In the genomic region with DNA sequence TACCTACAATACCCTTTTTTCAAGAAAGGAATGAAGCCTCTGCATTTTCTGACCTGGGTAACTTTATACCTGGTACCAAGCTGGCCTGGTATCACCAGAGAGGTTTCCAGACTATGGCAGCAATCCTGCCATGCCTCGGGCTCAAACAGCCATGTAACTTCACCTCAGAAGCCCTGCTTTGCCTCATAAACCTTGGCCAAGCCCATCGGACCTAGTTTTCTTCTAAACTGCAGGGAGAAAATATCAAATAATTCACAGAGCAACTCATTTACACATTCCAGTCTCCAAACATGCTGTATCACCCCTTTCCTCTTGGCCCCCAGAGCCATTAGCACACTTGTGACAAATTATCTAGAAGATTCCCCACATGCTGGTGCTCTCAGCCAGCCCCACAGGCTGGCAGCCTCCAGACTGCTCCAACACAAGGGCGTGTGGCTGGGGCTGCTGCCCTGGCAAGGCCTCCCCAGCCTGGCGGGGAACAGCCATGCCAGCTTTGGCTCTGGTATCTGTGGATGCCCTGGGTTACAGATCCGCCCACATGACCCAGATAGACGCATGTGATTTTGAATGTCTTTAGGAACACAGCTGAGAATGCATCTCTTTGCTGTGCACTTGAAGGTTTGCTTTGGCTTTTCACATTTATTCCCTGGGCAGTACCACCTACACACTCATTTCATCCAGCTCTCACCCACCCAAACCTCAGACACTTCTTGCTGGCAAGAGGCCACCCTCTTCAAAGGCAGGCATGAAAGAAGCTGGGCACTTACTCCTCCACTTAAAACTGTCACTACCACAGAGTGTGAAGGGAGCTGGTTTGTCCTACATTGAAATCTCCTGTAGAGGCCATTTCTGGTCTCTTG, we compare ENCODE assay signal across 12 cellular contexts.
DNase-seq lines count a peak whose midpoint lies in the region; ATAC-seq and TF ChIP-seq lines count a peak whose summit lies in the region.
"Had no signal": no experiment of that assay in that cellular context is flagged by ENCODE, and none has a peak within 500 bp of the region (broad histone marks: within the 10 kb centered on the region; RNA-seq: fewer than 3 reads in every experiment).

No MANE protein-coding gene starts in this region.

- POLR2A ChIA-PET in activated CD8-positive, alpha-beta T cell treated with anti-CD3 and anti-CD28 coated beads, Interleukin-2, amount 10 ng/mL, durations not matched to agents 7 days and 5 days (lab: Charles Lee): no interaction called here

- H3K4me1 ChIP-seq in DOHH2 (ENCODE audit: control insufficient read depth, low read length) (peaks cover 43% of the 10 kb centered on the region), sigmoid colon (peaks cover 0 to 13% (median 13%) of the 10 kb centered on the region in 4 donors)

- intact Hi-C loops in sigmoid colon (cut with DNase I): no loop called here

- H3K79me2 ChIP-seq in DOHH2 (ENCODE audit: control insufficient read depth, low read length): no peaks in the 10 kb centered on the region

- no peaks in the 10 kb centered on the region for H3K36me3 Mint-ChIP-seq in activated CD8-positive, alpha-beta T cell treated with anti-CD3 and anti-CD28 coated beads, Interleukin-2, amount 10 ng/mL, durations not matched to agents 7 days and 5 days (ENCODE audit: low read depth)
- H3K36me3 Mint-ChIP-seq in immature natural killer cell: peaks cover 4 to 8% (median 4%) of the 10 kb centered on the region in 3 donors
- H3K36me3 Mint-ChIP-seq: CD8-positive, alpha-beta T cell had no signal

- peaks cover 21% of the 10 kb centered on the region for H3F3A ChIP-seq in DOHH2 (ENCODE audit: control insufficient read depth, insufficient read depth)

- no peaks in the 10 kb centered on the region for H3K9me2 ChIP-seq in DOHH2 (replicated peaks; ENCODE audit: control insufficient read depth, low read length)

- TF ChIP-seq EP300 in sigmoid colon (IDR thresholded peaks at IDR 0.05): no peak

- no peaks in the 10 kb centered on the region for H3K27me3 Mint-ChIP-seq in activated CD8-positive, alpha-beta T cell treated with anti-CD3 and anti-CD28 coated beads, Interleukin-2, amount 10 ng/mL, durations not matched to agents 7 days and 5 days (ENCODE audit: low read depth)
- H3K27me3 Mint-ChIP-seq in immature natural killer cell (ENCODE audit: low read depth in 3 of 3): peaks cover 2 to 18% (median 13%) of the 10 kb centered on the region in 3 donors

- peaks cover 6% of the 10 kb centered on the region; the same call in 1 of the 2 replicates for H3K9me3 ChIP-seq in DOHH2 (ENCODE audit: control insufficient read depth, insufficient read depth, low read length)
- no peaks in the 10 kb centered on the region for H3K9me3 ChIP-seq in sigmoid colon

- TF ChIP-seq CTCF in DOHH2 (IDR thresholded peaks at IDR 0.05; ENCODE audit: low read depth, low read length, poor library complexity, severe bottlenecking) (no peak), sigmoid colon (IDR thresholded peaks at IDR 0.05) (no peak)

- peak overlapping the region; percentile 73 for H3K4me2 ChIP-seq in DOHH2 (ENCODE audit: low read length)

- H3K4me3 Mint-ChIP-seq in activated CD8-positive, alpha-beta T cell treated with anti-CD3 and anti-CD28 coated beads, Interleukin-2, amount 10 ng/mL, durations not matched to agents 7 days and 5 days: no peak overlapping the region
- peak overlapping the region; percentile 70 to 78 (median 76) for H3K4me3 Mint-ChIP-seq in immature natural killer cell
- H3K4me3 Mint-ChIP-seq: CD8-positive, alpha-beta T cell had no signal

- H3K27ac ChIP-seq in DOHH2 (ENCODE audit: low read depth, low read length) (peak overlapping the region; percentile 92), sigmoid colon (peak overlapping the region in 3 of 4 donors; percentile 18 to 38 (median 26))
- H3K27ac ChIP-seq: brain microvascular endothelial cell had no signal

- no peaks in the 10 kb centered on the region for H3K36me3 ChIP-seq in DOHH2 (ENCODE audit: control insufficient read depth, low read length)
- no peaks in the 10 kb centered on the region for H3K36me3 ChIP-seq in sigmoid colon
- H3K36me3 ChIP-seq: brain microvascular endothelial cell had no signal

- peaks cover 4% of the 10 kb centered on the region for H3K9me3 Mint-ChIP-seq in activated CD8-positive, alpha-beta T cell treated with anti-CD3 and anti-CD28 coated beads, Interleukin-2, amount 10 ng/mL, durations not matched to agents 7 days and 5 days (ENCODE audit: insufficient read depth)
- H3K9me3 Mint-ChIP-seq in immature natural killer cell: peaks cover 0 to 2% (median 0%) of the 10 kb centered on the region in 6 donors
- H3K9me3 Mint-ChIP-seq: CD8-positive, alpha-beta T cell had no signal

- peak overlapping the region; percentile 61 for H3K27ac Mint-ChIP-seq in activated CD8-positive, alpha-beta T cell treated with anti-CD3 and anti-CD28 coated beads, Interleukin-2, amount 10 ng/mL, durations not matched to agents 7 days and 5 days
- peak overlapping the region; percentile 92 to 97 (median 94) for H3K27ac Mint-ChIP-seq in immature natural killer cell
- H3K27ac Mint-ChIP-seq: CD8-positive, alpha-beta T cell had no signal

- peaks cover 44% of the 10 kb centered on the region for H3K4me1 Mint-ChIP-seq in activated CD8-positive, alpha-beta T cell treated with anti-CD3 and anti-CD28 coated beads, Interleukin-2, amount 10 ng/mL, durations not matched to agents 7 days and 5 days (ENCODE audit: low read depth)
- H3K4me1 Mint-ChIP-seq in immature natural killer cell: peaks cover 44 to 49% of the 10 kb centered on the region in 2 donors

- no peak for DNase-seq in activated CD8-positive, alpha-beta T cell treated with anti-CD3 and anti-CD28 coated beads, Interleukin-2, amount 10 ng/mL, durations not matched to agents 7 days and 5 days
- DNase-seq in immature natural killer cell (peak; percentile 69 to 70 (median 70)), sigmoid colon (peak; percentile 76), NCI-H187 (lab: John Stamatoyannopoulos, UW) (no peak), NCI-H1694 treated with DMSO at 0.1 percent for 48 hours (lab: John Stamatoyannopoulos, UW) (no peak), AML-193 (lab: John Stamatoyannopoulos, UW) (no peak)
- DNase-seq: brain microvascular endothelial cell; NCI-H510A treated with DMSO at 0.1 percent for 48 hours; stimulated activated naive CD4-positive, alpha-beta T cell had no signal

- TF ChIP-seq POLR2A in sigmoid colon (IDR thresholded peaks at IDR 0.05): no peak

- WGBS in sigmoid colon, 2 donors: 90 to 94% methylated on average over 6 of the region's 6 CpGs

- no peaks in the 10 kb centered on the region for H4K20me1 ChIP-seq in DOHH2 (ENCODE audit: control insufficient read depth, insufficient read depth, low read depth, low read length)

- no peaks in the 10 kb centered on the region for H3K27me3 ChIP-seq in DOHH2 (ENCODE audit: control insufficient read depth, low read length)
- H3K27me3 ChIP-seq in sigmoid colon: no peaks in the 10 kb centered on the region
- H3K27me3 ChIP-seq: brain microvascular endothelial cell had no signal

- ATAC-seq in activated CD8-positive, alpha-beta T cell treated with anti-CD3 and anti-CD28 coated beads, Interleukin-2, amount 10 ng/mL, durations not matched to agents 7 days and 5 days: no peak
- no peak for ATAC-seq in HG03108 (IDR thresholded peaks at IDR 0.05; ENCODE audit: unreplicated experiment)

- CTCF ChIA-PET in activated CD8-positive, alpha-beta T cell treated with anti-CD3 and anti-CD28 coated beads, Interleukin-2, amount 10 ng/mL, durations not matched to agents 7 days and 5 days (lab: Charles Lee): interaction anchor here (1.2 to 1.8 kb wide), 6 partner anchors 10 to 123 kb away, joined by 3 to 13 read pairs (median 4); partner anchors contain the start of gene BCAR3

- H3K4me3 ChIP-seq in DOHH2 (ENCODE audit: low read length): peak overlapping the region; percentile 67
- no peak overlapping the region for H3K4me3 ChIP-seq in sigmoid colon

Comparison
In these comparisons a context has a peak if more than half of its experiments do, and no peak if none do; other contexts are left out.
1. DNase-seq: peak in immature natural killer cell (3 of 3) and sigmoid colon (single experiment); none in activated CD8-positive, alpha-beta T cell treated with anti-CD3 and anti-CD28 coated beads, Interleukin-2, amount 10 ng/mL, durations not matched to agents 7 days and 5 days (single experiment), NCI-H187 (0 of 2), NCI-H1694 treated with DMSO at 0.1 percent for 48 hours (single experiment) and AML-193 (0 of 2).